Comparison of ENCODE assay signal across 8 cellular contexts in the genomic region with DNA sequence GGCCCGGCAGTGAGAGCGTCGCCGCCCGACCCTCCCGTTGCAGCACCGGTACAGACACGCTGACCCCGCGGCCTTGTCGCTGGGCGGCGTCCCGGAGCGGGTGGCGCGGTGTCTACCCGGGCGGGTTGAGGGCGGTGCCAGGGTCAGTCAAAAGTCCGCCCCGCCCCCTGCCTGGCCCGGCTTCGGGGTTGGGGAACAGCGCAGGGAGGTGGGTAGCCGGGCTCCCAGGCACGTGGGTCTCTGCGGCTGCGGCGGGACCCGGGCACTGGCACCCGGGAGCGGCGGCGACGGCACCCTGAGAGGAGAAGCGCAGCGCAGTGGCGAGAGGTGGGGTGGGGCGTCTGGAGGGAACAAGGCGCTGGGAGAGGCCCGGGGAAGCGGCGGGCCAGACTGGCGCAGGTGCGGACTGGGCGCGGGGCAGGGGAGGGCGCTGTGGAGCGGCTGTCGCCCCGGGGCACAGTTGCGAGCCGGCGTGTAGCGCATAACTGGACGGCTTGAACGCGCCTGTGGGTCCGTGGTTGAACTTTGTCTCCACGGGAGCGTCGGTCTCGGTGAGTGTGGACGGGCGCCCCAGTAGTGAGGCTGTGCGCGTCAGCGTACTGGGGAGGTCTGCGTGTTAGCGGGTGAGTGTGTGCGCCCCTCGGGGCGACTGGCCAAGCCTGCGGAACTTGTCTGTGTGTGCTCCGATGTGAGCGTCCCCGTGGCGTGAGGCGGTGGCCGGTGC. TPM values are rescaled to one million over a fixed set of nuclear protein-coding genes. Genes with fewer than 3 reads are reported as not detected.
A peak's percentile ranks its signal among the peaks of the same experiment; 100 is the strongest.
DNase-seq lines count a peak whose midpoint lies in the region; ATAC-seq and TF ChIP-seq lines count a peak whose summit lies in the region.

Gene P2RY2 (plus strand): TSS at position 176 of the 724 bp plus-strand sequence. CDS start 15,879 bp downstream, outside the sequence.

- no TSS peak for BruUV-seq in MCF 10A (replicated peaks; lab: Mats Ljungman, UMichigan)

- peaks cover 6% of the 10 kb centered on the region for H3K4me1 Mint-ChIP-seq in MCF 10A (ENCODE audit: insufficient read depth, unreplicated experiment)

- peak within 1 kb of the TSS; percentile 77 for H3K4me3 ChIP-seq in GM23248
- H3K4me3 ChIP-seq in kidney epithelial cell (ENCODE audit: low read depth, low read length): peak within 1 kb of the TSS; percentile 49

- H3K27me3 ChIP-seq in GM23248 (replicated peaks; ENCODE audit: insufficient read depth) (peaks cover 14% of the 10 kb centered on the region), kidney epithelial cell (ENCODE audit: control insufficient read depth, insufficient read depth, low read length) (peaks cover 6% of the 10 kb centered on the region)

- TF ChIP-seq CTCF in MCF 10A (IDR thresholded peaks at IDR 0.05; ENCODE audit: unreplicated experiment) (peak; percentile 43), kidney epithelial cell (IDR thresholded peaks at IDR 0.05; ENCODE audit: insufficient read depth, low read length, poor library complexity, severe bottlenecking) (peak; percentile 54)

- H2AFZ ChIP-seq in GM23248: peak within 1 kb of the TSS; percentile 80

- no peaks in the 10 kb centered on the region for H3K79me2 ChIP-seq in GM23248 (ENCODE audit: insufficient read depth)

- 6 to 8% methylated on average over 59 to 79 of the region's 81 CpGs for WGBS in GM23248 (ENCODE audit: low coverage in 1 of 2, low lambda C conversion rate in 2 of 2, missing lambda C conversion rate in 2 of 2), 2 experiments

- CTCF ChIA-PET in MCF 10A (lab: Yijun Ruan, JAX): interaction anchor here (0.6 to 2.2 kb wide), 14 partner anchors 11 to 537 kb away, joined by 3 to 22 read pairs (median 3); no protein-coding TSS in a partner anchor

- no peak for ATAC-seq in GM21825 (IDR thresholded peaks at IDR 0.05; ENCODE audit: unreplicated experiment)
- no peak for ATAC-seq in GM18870 (IDR thresholded peaks at IDR 0.05; ENCODE audit: unreplicated experiment)

- no peaks in the 10 kb centered on the region for H3K9me2 ChIP-seq in GM23248 (ENCODE audit: insufficient read depth)

- H3K4me1 ChIP-seq in GM23248 (ENCODE audit: insufficient read depth): no peaks in the 10 kb centered on the region; the same call in 1 of the 2 replicates

- H3K36me3 Mint-ChIP-seq in MCF 10A (ENCODE audit: insufficient read depth, unreplicated experiment): no peaks in the 10 kb centered on the region

- peak; percentile 36 for DNase-seq in Ammon's horn (ENCODE audit: low spot score)
- peak; percentile 52 for DNase-seq in GM23248
- peak; percentile 88 for DNase-seq in RPMI8226
- peak; percentile 66 for DNase-seq in MCF 10A (ENCODE audit: unreplicated experiment)
- no peak for DNase-seq in kidney epithelial cell (ENCODE audit: low read depth)
- DNase-seq in stimulated activated CD4-positive, alpha-beta T cell treated with anti-CD3 and anti-CD28 coated beads, Interleukin-1b, Interleukin-23, amount 100 ng/mL, for 48 hours: peak; percentile 35

- no peaks in the 10 kb centered on the region for H3K27me3 Mint-ChIP-seq in MCF 10A (ENCODE audit: insufficient read depth, unreplicated experiment)

- peak within 1 kb of the TSS; percentile 62 for H3K4me2 ChIP-seq in GM23248 (ENCODE audit: unreplicated experiment)

- no peaks in the 10 kb centered on the region for H3K9me3 ChIP-seq in GM23248 (ENCODE audit: low read depth)

- H3K9me3 Mint-ChIP-seq in MCF 10A (ENCODE audit: unreplicated experiment): no peaks in the 10 kb centered on the region

- in situ Hi-C loops in GM23248 (cut with MboI): no loop called here

- H3K27ac ChIP-seq in GM23248: no peak within 1 kb of the TSS

- no peak within 1 kb of the TSS for H3K27ac Mint-ChIP-seq in MCF 10A (ENCODE audit: low read depth, unreplicated experiment)

- intact Hi-C loops in MCF 10A (cut with micrococcal nuclease): loop anchor here (2.0 kb wide), 1 partner anchor 23 kb away; no protein-coding TSS in a partner anchor

- H3F3A ChIP-seq in GM23248 (ENCODE audit: insufficient read depth): no peaks in the 10 kb centered on the region

- peak within 1 kb of the TSS; percentile 73 for H3K4me3 Mint-ChIP-seq in MCF 10A (ENCODE audit: unreplicated experiment)

- POLR2A ChIA-PET in MCF 10A (lab: Yijun Ruan, JAX): interaction anchor here (0.6 to 0.7 kb wide), 3 partner anchors 9 to 26 kb away, joined by 3 read pairs; no protein-coding TSS in a partner anchor

- no peak within 1 kb of the TSS for H3K9ac ChIP-seq in GM23248

- H3K36me3 ChIP-seq in GM23248 (ENCODE audit: low read depth): no peaks in the 10 kb centered on the region
- no peaks in the 10 kb centered on the region for H3K36me3 ChIP-seq in kidney epithelial cell (ENCODE audit: control insufficient read depth, insufficient read depth, low read length)

- H4K20me1 ChIP-seq in GM23248 (ENCODE audit: insufficient read depth): no peaks in the 10 kb centered on the region

RNA-seq across cellular contexts. Expression of gene P2RY2, which starts in this region (rescaled TPM):
- not detected in 2 replicates for total RNA-seq in GM23248 (2014; rRNA removed; shearing (Covaris generic))
- polyA plus RNA-seq in GM23248 (2016; fragmentation: Nextera tagmentation; extraction: Ambion mirVana): not detected in 2 replicates
- total RNA-seq in MCF 10A (2022): 0.56 and 1.0 TPM in 2 replicates
- total RNA-seq in kidney epithelial cell: 4.2 and 4.5 TPM in 2 replicates

Comparison
In these comparisons a context has a peak if more than half of its experiments do, and no peak if none do; other contexts are left out.
1. Peak in DNase-seq, H3K4me3 ChIP-seq and H3K4me2 ChIP-seq in GM23248; RNA of the gene not detected or under 1 TPM.